6 cellular contexts compared by ENCODE assay signal in genomic region chr19:54465367-54466109, GRCh38. TPM values are rescaled to one million over a fixed set of nuclear protein-coding genes. Genes with fewer than 3 reads are reported as not detected.
DNase-seq lines count a peak whose midpoint lies in the region; ATAC-seq and FAIRE-seq lines count a peak whose summit lies in the region.

No MANE protein-coding gene starts in this region.

- peaks cover 18 to 30% (median 22%) of the 10 kb centered on the region in 3 donors for H3K4me1 Mint-ChIP-seq in CD8-positive, alpha-beta memory T cell
- H3K4me1 Mint-ChIP-seq in activated T-helper 1 cell treated with anti-CD3 and anti-CD28 coated beads, Interleukin-12 subunit alpha, Interleukin-12 subunit beta, Interleukin-2, Interleukin-4 antibody, amounts not matched to agents 30 ng/mL and 10 ng/mL and 1 ng/mL, durations not matched to agents 14 hours and 24 hours and 36 hours (ENCODE audit: low read depth), result peaks cover 14% of the 10 kb centered on the region
- peaks cover 16 to 27% (median 22%) of the 10 kb centered on the region in 7 donors for H3K4me1 Mint-ChIP-seq in naive thymus-derived CD4-positive, alpha-beta T cell

- intact Hi-C loops in activated T-helper 1 cell treated with anti-CD3 and anti-CD28 coated beads, Interleukin-12 subunit alpha, Interleukin-12 subunit beta, Interleukin-2, Interleukin-4 antibody, amounts not matched to agents 30 ng/mL and 10 ng/mL and 1 ng/mL, durations not matched to agents 14 hours and 24 hours and 36 hours (cut with micrococcal nuclease), result loop anchor here (2.0 to 10.0 kb wide), 6 partner anchors 599 to 1675 kb away; partner anchors contain the start of genes CCDC106, DNAAF3, MYADM and ZNF444
- intact Hi-C loops in naive thymus-derived CD4-positive, alpha-beta T cell (cut with micrococcal nuclease), result loop anchor here (2.0 to 10.0 kb wide), 4 partner anchors 331 to 1501 kb away; partner anchors contain the start of genes CNOT3 (in 1 of the 2), ZNF784 (in 1 of the 2) and ZNF816 (in 1 of the 2)

- no peak for FAIRE-seq in urothelium cell line (lab: Jason Lieb, UNC)

- H3K27ac ChIP-seq in CD8-positive, alpha-beta memory T cell (ENCODE audit: low read depth, low read length), result no peak overlapping the region
- H3K27ac ChIP-seq in naive thymus-derived CD4-positive, alpha-beta T cell (ENCODE audit: low read depth, low read length), result no peak overlapping the region

- peaks cover 23% of the 10 kb centered on the region for H3K4me1 ChIP-seq in CD8-positive, alpha-beta memory T cell (ENCODE audit: insufficient read depth, low read length)
- peaks cover 17 to 23% of the 10 kb centered on the region in 2 donors for H3K4me1 ChIP-seq in naive thymus-derived CD4-positive, alpha-beta T cell (ENCODE audit: control insufficient read depth in 2 of 2, insufficient read depth in 2 of 2, low read length in 2 of 2)

- peak overlapping the region; percentile 57 to 93 (median 64) for H3K4me3 Mint-ChIP-seq in CD8-positive, alpha-beta memory T cell
- peak overlapping the region; percentile 58 for H3K4me3 Mint-ChIP-seq in activated T-helper 1 cell treated with anti-CD3 and anti-CD28 coated beads, Interleukin-12 subunit alpha, Interleukin-12 subunit beta, Interleukin-2, Interleukin-4 antibody, amounts not matched to agents 30 ng/mL and 10 ng/mL and 1 ng/mL, durations not matched to agents 14 hours and 24 hours and 36 hours
- peak overlapping the region; percentile 35 to 81 (median 62) for H3K4me3 Mint-ChIP-seq in naive thymus-derived CD4-positive, alpha-beta T cell

- peak overlapping the region in 3 of 8 donors; percentile 57 to 92 (median 75) for H3K27ac Mint-ChIP-seq in CD8-positive, alpha-beta memory T cell
- no peak overlapping the region for H3K27ac Mint-ChIP-seq in activated T-helper 1 cell treated with anti-CD3 and anti-CD28 coated beads, Interleukin-12 subunit alpha, Interleukin-12 subunit beta, Interleukin-2, Interleukin-4 antibody, amounts not matched to agents 30 ng/mL and 10 ng/mL and 1 ng/mL, durations not matched to agents 14 hours and 24 hours and 36 hours
- peak overlapping the region in 2 of 9 donors; percentile 11 to 52 for H3K27ac Mint-ChIP-seq in naive thymus-derived CD4-positive, alpha-beta T cell

- peaks cover 4% of the 10 kb centered on the region for H3K27me3 ChIP-seq in CD8-positive, alpha-beta memory T cell (ENCODE audit: insufficient read depth, low read length, poor library complexity, severe bottlenecking)
- H3K27me3 ChIP-seq in naive thymus-derived CD4-positive, alpha-beta T cell (ENCODE audit: control insufficient read depth in 2 of 2, insufficient read depth in 2 of 2, low read length in 2 of 2), result peaks cover under 1 to 3% of the 10 kb centered on the region in 2 donors

- peaks cover 10 to 14% of the 10 kb centered on the region in 2 donors for H3K27me3 Mint-ChIP-seq in CD8-positive, alpha-beta memory T cell
- peaks cover 40% of the 10 kb centered on the region for H3K27me3 Mint-ChIP-seq in activated T-helper 1 cell treated with anti-CD3 and anti-CD28 coated beads, Interleukin-12 subunit alpha, Interleukin-12 subunit beta, Interleukin-2, Interleukin-4 antibody, amounts not matched to agents 30 ng/mL and 10 ng/mL and 1 ng/mL, durations not matched to agents 14 hours and 24 hours and 36 hours (ENCODE audit: insufficient read depth)
- H3K27me3 Mint-ChIP-seq in naive thymus-derived CD4-positive, alpha-beta T cell, result peaks cover 19 to 43% (median 26%) of the 10 kb centered on the region in 5 donors

- DNase-seq in CD8-positive, alpha-beta memory T cell, result no peak
- no peak for DNase-seq in activated T-helper 1 cell treated with anti-CD3 and anti-CD28 coated beads, Interleukin-12 subunit alpha, Interleukin-12 subunit beta, Interleukin-2, Interleukin-4 antibody, amounts not matched to agents 30 ng/mL and 10 ng/mL and 1 ng/mL, durations not matched to agents 14 hours and 24 hours and 36 hours (ENCODE audit: low spot score)
- no peak for DNase-seq in naive thymus-derived CD4-positive, alpha-beta T cell
- DNase-seq in ACHN (no peak), NCI-H345 treated with DMSO at 0.1 percent for 48 hours (lab: John Stamatoyannopoulos, UW; ENCODE audit: unreplicated experiment) (no peak), urothelium cell line (ENCODE audit: low spot score) (no peak)

- H3K4me3 ChIP-seq in CD8-positive, alpha-beta memory T cell (ENCODE audit: low read length), result no peak overlapping the region
- no peak overlapping the region for H3K4me3 ChIP-seq in naive thymus-derived CD4-positive, alpha-beta T cell (ENCODE audit: low read length)

- H3K9me3 Mint-ChIP-seq in CD8-positive, alpha-beta memory T cell, result peaks cover 0 to 2% (median 0%) of the 10 kb centered on the region in 5 donors
- no peaks in the 10 kb centered on the region for H3K9me3 Mint-ChIP-seq in activated T-helper 1 cell treated with anti-CD3 and anti-CD28 coated beads, Interleukin-12 subunit alpha, Interleukin-12 subunit beta, Interleukin-2, Interleukin-4 antibody, amounts not matched to agents 30 ng/mL and 10 ng/mL and 1 ng/mL, durations not matched to agents 14 hours and 24 hours and 36 hours
- peaks cover 0 to 5% (median 0%) of the 10 kb centered on the region in 11 donors for H3K9me3 Mint-ChIP-seq in naive thymus-derived CD4-positive, alpha-beta T cell

- ATAC-seq in naive thymus-derived CD4-positive, alpha-beta T cell, result no peak

- CTCF ChIA-PET in CD8-positive, alpha-beta memory T cell (lab: Charles Lee), result interaction anchor here (1.9 kb wide), 1 partner anchor 16 kb away, joined by 6 read pairs; no protein-coding TSS in a partner anchor
- CTCF ChIA-PET in naive thymus-derived CD4-positive, alpha-beta T cell (lab: Charles Lee), result no interaction called here

- H3K36me3 ChIP-seq in CD8-positive, alpha-beta memory T cell (ENCODE audit: insufficient read depth, low read length), result peaks cover 10% of the 10 kb centered on the region
- H3K36me3 ChIP-seq in naive thymus-derived CD4-positive, alpha-beta T cell (ENCODE audit: control insufficient read depth in 2 of 3, insufficient read depth in 3 of 3, low read length in 3 of 3), result peaks cover 0 to 18% (median 0%) of the 10 kb centered on the region in 3 experiments

- H3K9me3 ChIP-seq in CD8-positive, alpha-beta memory T cell (ENCODE audit: low read length), result no peaks in the 10 kb centered on the region
- no peaks in the 10 kb centered on the region for H3K9me3 ChIP-seq in naive thymus-derived CD4-positive, alpha-beta T cell (ENCODE audit: control insufficient read depth in 2 of 3, low read length in 3 of 3)

- H3K36me3 Mint-ChIP-seq in CD8-positive, alpha-beta memory T cell, result peaks cover 0 to 24% (median 0%) of the 10 kb centered on the region in 3 donors
- peaks cover 10% of the 10 kb centered on the region for H3K36me3 Mint-ChIP-seq in activated T-helper 1 cell treated with anti-CD3 and anti-CD28 coated beads, Interleukin-12 subunit alpha, Interleukin-12 subunit beta, Interleukin-2, Interleukin-4 antibody, amounts not matched to agents 30 ng/mL and 10 ng/mL and 1 ng/mL, durations not matched to agents 14 hours and 24 hours and 36 hours (ENCODE audit: low read depth)
- peaks cover 0 to 12% (median 0%) of the 10 kb centered on the region in 5 donors for H3K36me3 Mint-ChIP-seq in naive thymus-derived CD4-positive, alpha-beta T cell

- POLR2A ChIA-PET in CD8-positive, alpha-beta memory T cell (lab: Charles Lee), result interaction anchor here (0.6 to 1.0 kb wide), 2 partner anchors 16 to 17 kb away, joined by 4 to 8 read pairs; partner anchors contain the start of gene LENG8
- POLR2A ChIA-PET in naive thymus-derived CD4-positive, alpha-beta T cell (lab: Charles Lee), result interaction anchor here (0.8 to 1.2 kb wide), 2 partner anchors 11 to 17 kb away, joined by 3 to 5 read pairs; partner anchors contain the start of gene LENG8

- in situ Hi-C loops in ACHN (cut with HindIII; ENCODE audit: low pct_ligation_motif_present, low pct_unique_long_range_greater_than_20kb, low sequenced_read_pairs), result no loop called here

RNA-seq across cellular contexts. Expression of gene LENG9, which starts 2.0 kb away (rescaled TPM):
- 1 to 10 TPM; 3.8 to 4.4 TPM for total RNA-seq in CD8-positive, alpha-beta memory T cell
- polyA plus RNA-seq in CD8-positive, alpha-beta memory T cell, result 0.23 TPM
- total RNA-seq in activated T-helper 1 cell treated with anti-CD3 and anti-CD28 coated beads, Interleukin-12 subunit alpha, Interleukin-12 subunit beta, Interleukin-2, Interleukin-4 antibody, amounts not matched to agents 30 ng/mL and 10 ng/mL and 1 ng/mL, durations not matched to agents 14 hours and 24 hours and 36 hours, result 8.4 and 11.5 TPM in 2 replicates
- 1 to 10 TPM; 3.5 to 6.1 (median 4.3) TPM for total RNA-seq in naive thymus-derived CD4-positive, alpha-beta T cell
- polyA plus RNA-seq in naive thymus-derived CD4-positive, alpha-beta T cell, result under 1 TPM; 0.09 to 0.16 TPM

RNA-seq across cellular contexts. Expression of gene CDC42EP5, which starts 7.6 kb away (rescaled TPM):
- 1 to 10 TPM in 1 of 2 experiments, under 1 TPM in 1; 0.44 to 1.1 TPM for total RNA-seq in CD8-positive, alpha-beta memory T cell
- not detected for polyA plus RNA-seq in CD8-positive, alpha-beta memory T cell
- total RNA-seq in activated T-helper 1 cell treated with anti-CD3 and anti-CD28 coated beads, Interleukin-12 subunit alpha, Interleukin-12 subunit beta, Interleukin-2, Interleukin-4 antibody, amounts not matched to agents 30 ng/mL and 10 ng/mL and 1 ng/mL, durations not matched to agents 14 hours and 24 hours and 36 hours, result not detected in 2 replicates
- total RNA-seq in naive thymus-derived CD4-positive, alpha-beta T cell, result not detected
- polyA plus RNA-seq in naive thymus-derived CD4-positive, alpha-beta T cell, result not detected

RNA-seq across cellular contexts. Expression of gene LENG8, which starts 16.5 kb away (rescaled TPM):
- 100 to 1,000 TPM; 132 to 144 TPM for total RNA-seq in CD8-positive, alpha-beta memory T cell
- polyA plus RNA-seq in CD8-positive, alpha-beta memory T cell, result 8.0 TPM
- total RNA-seq in activated T-helper 1 cell treated with anti-CD3 and anti-CD28 coated beads, Interleukin-12 subunit alpha, Interleukin-12 subunit beta, Interleukin-2, Interleukin-4 antibody, amounts not matched to agents 30 ng/mL and 10 ng/mL and 1 ng/mL, durations not matched to agents 14 hours and 24 hours and 36 hours, result 192 and 193 TPM in 2 replicates
- 100 to 1,000 TPM; 238 to 685 (median 503) TPM for total RNA-seq in naive thymus-derived CD4-positive, alpha-beta T cell
- 10 to 100 TPM in 1 of 2 donors, 1 to 10 TPM in 1; 6.2 to 16.8 TPM for polyA plus RNA-seq in naive thymus-derived CD4-positive, alpha-beta T cell

RNA-seq across cellular contexts. Expression of gene LAIR2, which starts 37.1 kb away (rescaled TPM):
- 1 to 10 TPM; 1.4 TPM for total RNA-seq in CD8-positive, alpha-beta memory T cell
- polyA plus RNA-seq in CD8-positive, alpha-beta memory T cell, result 31.6 TPM
- 45.7 and 49.1 TPM in 2 replicates for total RNA-seq in activated T-helper 1 cell treated with anti-CD3 and anti-CD28 coated beads, Interleukin-12 subunit alpha, Interleukin-12 subunit beta, Interleukin-2, Interleukin-4 antibody, amounts not matched to agents 30 ng/mL and 10 ng/mL and 1 ng/mL, durations not matched to agents 14 hours and 24 hours and 36 hours
- 10 to 100 TPM in 1 of 5 experiments, 1 to 10 TPM in 2, under 1 TPM in 1, not detected in 1; 0.85 to 12.8 (median 2.2) TPM for total RNA-seq in naive thymus-derived CD4-positive, alpha-beta T cell
- 1 to 10 TPM; 2.5 to 5.5 TPM for polyA plus RNA-seq in naive thymus-derived CD4-positive, alpha-beta T cell

RNA-seq across cellular contexts. Expression of gene TTYH1, which starts 50.3 kb away (rescaled TPM):
- under 1 TPM in 1 of 2 experiments, not detected in 1; 0.66 TPM for total RNA-seq in CD8-positive, alpha-beta memory T cell
- polyA plus RNA-seq in CD8-positive, alpha-beta memory T cell, result not detected
- 0.49 and 0.59 TPM in 2 replicates for total RNA-seq in activated T-helper 1 cell treated with anti-CD3 and anti-CD28 coated beads, Interleukin-12 subunit alpha, Interleukin-12 subunit beta, Interleukin-2, Interleukin-4 antibody, amounts not matched to agents 30 ng/mL and 10 ng/mL and 1 ng/mL, durations not matched to agents 14 hours and 24 hours and 36 hours
- 1 to 10 TPM in 1 of 5 experiments, under 1 TPM in 1, not detected in 3; 0.10 to 1.8 TPM for total RNA-seq in naive thymus-derived CD4-positive, alpha-beta T cell
- polyA plus RNA-seq in naive thymus-derived CD4-positive, alpha-beta T cell, result under 1 TPM; 0.23 to 0.40 TPM
